In the genomic region with DNA sequence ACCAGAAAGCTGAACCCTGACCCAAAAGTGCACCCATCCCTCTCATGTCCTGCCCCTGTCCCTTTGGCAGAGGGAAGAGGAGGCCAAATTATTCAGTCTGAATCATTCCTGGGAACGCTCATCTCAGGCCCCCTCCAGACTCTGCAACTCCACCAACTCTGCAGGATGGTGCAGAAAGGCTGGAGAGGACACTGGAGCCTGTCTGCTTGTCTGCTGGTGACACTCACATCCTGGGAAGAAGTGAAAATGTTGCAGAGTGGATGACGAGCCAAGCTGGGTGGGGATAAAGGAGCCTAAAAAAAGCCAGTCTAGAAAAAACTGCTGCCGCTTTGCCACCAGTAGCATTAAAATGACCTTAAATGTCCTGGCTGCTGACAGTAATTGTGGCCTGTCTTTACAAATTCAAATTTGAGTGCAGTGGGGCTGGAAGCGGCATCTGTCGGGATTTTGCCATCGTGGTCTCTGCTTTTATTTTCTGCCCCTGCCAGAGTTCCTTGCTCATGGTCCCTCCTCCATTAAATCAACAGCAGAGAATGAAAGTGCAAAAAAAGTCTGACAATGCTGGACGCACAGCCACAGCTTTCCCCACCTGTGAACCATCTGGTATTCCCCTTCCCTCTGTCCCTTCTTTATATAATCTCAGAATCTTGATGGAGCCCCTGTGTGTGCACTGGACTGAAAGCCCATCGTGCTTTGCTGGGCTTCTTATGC, we compare ENCODE assay signal across 8 cellular contexts.
DNase-seq lines count a peak whose midpoint lies in the region; ATAC-seq and TF ChIP-seq lines count a peak whose summit lies in the region.

No MANE protein-coding gene starts in this region.

- ATAC-seq in IMR-90 (ENCODE audit: low read depth) = peak; percentile 5
- no peak for ATAC-seq in central memory CD8-positive, alpha-beta T cell (replicated peaks; ENCODE audit: extremely low read depth, poor library complexity, severe bottlenecking)
- no peak for ATAC-seq in HG02981 (IDR thresholded peaks at IDR 0.05; ENCODE audit: unreplicated experiment)
- ATAC-seq in GM19463 (IDR thresholded peaks at IDR 0.05; ENCODE audit: unreplicated experiment) = no peak

- peaks cover 97% of the 10 kb centered on the region for H3K4me1 Mint-ChIP-seq in central memory CD8-positive, alpha-beta T cell

- H3K27me3 ChIP-seq in IMR-90 (ENCODE audit: control insufficient read depth, insufficient read depth, low read length) = no peaks in the 10 kb centered on the region

- CTCF ChIA-PET in IMR-90 (lab: Yijun Ruan, JAX) = interaction anchor here (0.6 to 2.5 kb wide), 4 partner anchors 25 to 67 kb away, joined by 3 to 13 read pairs (median 8); a partner anchor contains a TSS

- peak overlapping the region; percentile 98 for H3K27ac Mint-ChIP-seq in central memory CD8-positive, alpha-beta T cell (ENCODE audit: low read depth)

- peak overlapping the region; percentile 75 for H3K4me2 ChIP-seq in IMR-90 (ENCODE audit: low read depth, low read length)

- in situ Hi-C loops in IMR-90 (cut with MboI; ENCODE audit: low sequenced_read_pairs) = loop anchor here (5.0 kb wide), 1 partner anchor 46 kb away; no protein-coding TSS in a partner anchor

- H3K9me3 ChIP-seq in IMR-90 (ENCODE audit: control insufficient read depth, insufficient read depth, low read length) (no peaks in the 10 kb centered on the region), mesodermal cell (ENCODE audit: control insufficient read depth, low read length) (no peaks in the 10 kb centered on the region)

- H3K4me1 ChIP-seq in IMR-90 (ENCODE audit: control insufficient read depth, insufficient read depth, low read length) (peaks cover 38% of the 10 kb centered on the region), mesodermal cell (ENCODE audit: control insufficient read depth, insufficient read depth, low read length, poor library complexity, severe bottlenecking) (peaks cover 56% of the 10 kb centered on the region)

- peak overlapping the region; percentile 87 for H2AK5ac ChIP-seq in IMR-90 (ENCODE audit: low read depth, low read length)

- peak overlapping the region; percentile 61 to 96 for H4K8ac ChIP-seq in IMR-90 (ENCODE audit: low read depth in 2 of 2, low read length in 2 of 2)

- H3K9ac ChIP-seq in IMR-90 (ENCODE audit: low read depth, low read length) = peak overlapping the region; percentile 78

- 0% methylated on average over 1 of the region's 8 CpGs; no CpG with 5 or more reads in 1 of the 2 experiments for WGBS in IMR-90 (ENCODE audit: extremely low coverage in 2 of 2, insufficient read length in 1 of 2), 2 experiments
- 49 to 55% methylated on average over 7 of the region's 8 CpGs for WGBS in mesodermal cell (ENCODE audit: insufficient coverage in 2 of 2), 2 experiments

- intact Hi-C loops in IMR-90 (cut with micrococcal nuclease) = loop anchor here (2.0 kb wide), 1 partner anchor 192 kb away; no protein-coding TSS in a partner anchor

- H3K9me3 Mint-ChIP-seq in central memory CD8-positive, alpha-beta T cell = no peaks in the 10 kb centered on the region

- peaks cover 22 to 70% of the 10 kb centered on the region in 2 experiments for H3K79me1 ChIP-seq in IMR-90 (ENCODE audit: low read depth in 1 of 2, low read length in 2 of 2)

- peak; percentile 67 for DNase-seq in AG08395 (ENCODE audit: low spot score)
- DNase-seq in IMR-90 = peak; percentile 60
- no peak for DNase-seq in central memory CD8-positive, alpha-beta T cell (ENCODE audit: low spot score in 2 of 2)
- no peak for DNase-seq in NOMO-1 treated with dmso at 0.1 percent for 144 hours (lab: John Stamatoyannopoulos, UW; ENCODE audit: unreplicated experiment)
- no peak for DNase-seq in NCI-H748 treated with DMSO at 0.1 percent for 48 hours (lab: John Stamatoyannopoulos, UW)

- H3K4me3 ChIP-seq in IMR-90 (ENCODE audit: insufficient read depth, low read depth, low read length) = peak overlapping the region; percentile 0; the same call in 1 of the 2 replicates
- H3K4me3 ChIP-seq in mesodermal cell (ENCODE audit: extremely low read depth, insufficient read depth, low read length, poor library complexity, severe bottlenecking) = no peak overlapping the region

- H4K5ac ChIP-seq in IMR-90 (ENCODE audit: low read depth, low read length) = peak overlapping the region; percentile 77

- H2BK15ac ChIP-seq in IMR-90 (ENCODE audit: low read depth, low read length) = peak overlapping the region; percentile 59

- H2BK120ac ChIP-seq in IMR-90 (ENCODE audit: low read depth, low read length) = peak overlapping the region; percentile 96

- H3K4ac ChIP-seq in IMR-90 (ENCODE audit: low read depth, low read length) = peak overlapping the region; percentile 94

- TF ChIP-seq CTCF in IMR-90 (conservative IDR thresholded peaks at IDR 0.05; ENCODE audit: low read depth, low read length) = no peak

- no TSS peak for BruUV-seq in IMR-90 (replicated peaks; lab: Mats Ljungman, UMichigan)

- POLR2A ChIA-PET in IMR-90 (lab: Charles Lee; ENCODE audit: unreplicated experiment) = interaction anchor here (0.6 kb wide), 2 partner anchors 92 to 1413 kb away, joined by 3 to 16 read pairs; no protein-coding TSS in a partner anchor

- peak overlapping the region; percentile 100 for H2BK5ac ChIP-seq in IMR-90 (ENCODE audit: low read depth, low read length, poor library complexity, severe bottlenecking)

- H3K18ac ChIP-seq in IMR-90 (ENCODE audit: low read depth, low read length) = peak overlapping the region; percentile 77

- peak; percentile 63; the same call in 1 of the 2 replicates for TF ChIP-seq POLR2A in IMR-90 (IDR thresholded peaks at IDR 0.05; ENCODE audit: low read depth, low read length)

- peak overlapping the region; percentile 72 for H3K4me3 Mint-ChIP-seq in central memory CD8-positive, alpha-beta T cell

- H2BK20ac ChIP-seq in IMR-90 (ENCODE audit: low read depth, low read length) = peak overlapping the region; percentile 83

- H4K91ac ChIP-seq in IMR-90 (ENCODE audit: insufficient read depth, low read depth, low read length) = peak overlapping the region; percentile 96

- H2AK9ac ChIP-seq in IMR-90 (replicated peaks; ENCODE audit: low read depth, low read length, poor library complexity) = peak overlapping the region; percentile 99

- peak overlapping the region; percentile 96 for H3K14ac ChIP-seq in IMR-90 (replicated peaks; ENCODE audit: low read depth, low read length)

- peak overlapping the region; percentile 95 for H3K27ac ChIP-seq in IMR-90 (ENCODE audit: insufficient read depth, low read length)
- peak overlapping the region; percentile 97 for H3K27ac ChIP-seq in mesodermal cell (ENCODE audit: low read depth, low read length, severe bottlenecking)

- TF ChIP-seq RAD21 in IMR-90 (IDR thresholded peaks at IDR 0.05; ENCODE audit: low read length) = no peak

- H3K36me3 ChIP-seq in IMR-90 (ENCODE audit: control insufficient read depth, insufficient read depth, low read length) (peaks cover 13% of the 10 kb centered on the region), mesodermal cell (ENCODE audit: control insufficient read depth, insufficient read depth, low read length) (peaks cover 40% of the 10 kb centered on the region)

- peak overlapping the region; percentile 97 for H3K23ac ChIP-seq in IMR-90 (ENCODE audit: low read depth, low read length)

- H4K20me1 ChIP-seq in IMR-90 (ENCODE audit: insufficient read depth, low read length) = no peaks in the 10 kb centered on the region

- H3K56ac ChIP-seq in IMR-90 (ENCODE audit: extremely low read depth, insufficient read depth, low read length) = peak overlapping the region; percentile 96

- peak overlapping the region; percentile 60 for H2AFZ ChIP-seq in IMR-90 (replicated peaks; ENCODE audit: low read length, poor library complexity)

- H3K9me1 ChIP-seq in IMR-90 (ENCODE audit: insufficient read depth, low read length) = peaks cover 28% of the 10 kb centered on the region

- dilution Hi-C loops in IMR-90 (cut with HindIII; ENCODE audit: low sequenced_read_pairs, unreplicated experiment) = no loop called here

- no peaks in the 10 kb centered on the region for H3K27me3 Mint-ChIP-seq in central memory CD8-positive, alpha-beta T cell

- peaks cover 50% of the 10 kb centered on the region for H3K36me3 Mint-ChIP-seq in central memory CD8-positive, alpha-beta T cell (ENCODE audit: insufficient read depth)

TF ChIP-seq in IMR-90, 13 proteins besides CTCF, POLR2A, EP300 and RAD21:
- no peak for TF ChIP-seq CEBPB (IDR thresholded peaks at IDR 0.05; ENCODE audit: low read depth, low read length)
- TF ChIP-seq, protein P1, sequence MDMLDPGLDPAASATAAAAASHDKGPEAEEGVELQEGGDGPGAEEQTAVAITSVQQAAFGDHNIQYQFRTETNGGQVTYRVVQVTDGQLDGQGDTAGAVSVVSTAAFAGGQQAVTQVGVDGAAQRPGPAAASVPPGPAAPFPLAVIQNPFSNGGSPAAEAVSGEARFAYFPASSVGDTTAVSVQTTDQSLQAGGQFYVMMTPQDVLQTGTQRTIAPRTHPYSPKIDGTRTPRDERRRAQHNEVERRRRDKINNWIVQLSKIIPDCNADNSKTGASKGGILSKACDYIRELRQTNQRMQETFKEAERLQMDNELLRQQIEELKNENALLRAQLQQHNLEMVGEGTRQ (IDR thresholded peaks at IDR 0.05; ENCODE audit: low read depth, low read length) = no peak
- no peak for TF ChIP-seq MAFK (IDR thresholded peaks at IDR 0.05; ENCODE audit: low read depth, low read length)
- TF ChIP-seq NFE2L2 (IDR thresholded peaks at IDR 0.05; ENCODE audit: low read depth, low read length) = no peak
- TF ChIP-seq CHD1 (IDR thresholded peaks at IDR 0.05; ENCODE audit: low read depth, low read length) = no peak
- TF ChIP-seq SMC3 (IDR thresholded peaks at IDR 0.05; ENCODE audit: low read depth, low read length) = no peak
- no peak for TF ChIP-seq MXI1 (IDR thresholded peaks at IDR 0.05; ENCODE audit: borderline replicate concordance, low read depth, low read length)
- 0 out of 2 replicates have a peak, but pooled peaks have one; percentile 19 for TF ChIP-seq FOS (IDR thresholded peaks at IDR 0.05; ENCODE audit: low read depth, low read length)
- TF ChIP-seq MAZ (IDR thresholded peaks at IDR 0.05; ENCODE audit: borderline replicate concordance, low read depth, low read length) = 0 out of 2 replicates have a peak, but pooled peaks have one; percentile 11
- TF ChIP-seq RFX5 (IDR thresholded peaks at IDR 0.05; ENCODE audit: low read depth, low read length) = no peak
- no peak for TF ChIP-seq RCOR1 (IDR thresholded peaks at IDR 0.05; ENCODE audit: insufficient replicate concordance, low read length)
- TF ChIP-seq, protein P2, sequence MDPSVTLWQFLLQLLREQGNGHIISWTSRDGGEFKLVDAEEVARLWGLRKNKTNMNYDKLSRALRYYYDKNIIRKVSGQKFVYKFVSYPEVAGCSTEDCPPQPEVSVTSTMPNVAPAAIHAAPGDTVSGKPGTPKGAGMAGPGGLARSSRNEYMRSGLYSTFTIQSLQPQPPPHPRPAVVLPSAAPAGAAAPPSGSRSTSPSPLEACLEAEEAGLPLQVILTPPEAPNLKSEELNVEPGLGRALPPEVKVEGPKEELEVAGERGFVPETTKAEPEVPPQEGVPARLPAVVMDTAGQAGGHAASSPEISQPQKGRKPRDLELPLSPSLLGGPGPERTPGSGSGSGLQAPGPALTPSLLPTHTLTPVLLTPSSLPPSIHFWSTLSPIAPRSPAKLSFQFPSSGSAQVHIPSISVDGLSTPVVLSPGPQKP (IDR thresholded peaks at IDR 0.05; ENCODE audit: borderline replicate concordance, low read depth, low read length) = no peak
- no peak for TF ChIP-seq BHLHE40 (IDR thresholded peaks at IDR 0.05; ENCODE audit: low read depth, low read length)

Comparison
In these comparisons a context has a peak if more than half of its experiments do, and no peak if none do; other contexts are left out.
1. DNase-seq: peak in AG08395 (single experiment) and IMR-90 (single experiment); none in central memory CD8-positive, alpha-beta T cell (0 of 2), NOMO-1 treated with dmso at 0.1 percent for 144 hours (single experiment) and NCI-H748 treated with DMSO at 0.1 percent for 48 hours (single experiment).